Comparison of ENCODE assay signal across 8 cellular contexts in the genomic region with DNA sequence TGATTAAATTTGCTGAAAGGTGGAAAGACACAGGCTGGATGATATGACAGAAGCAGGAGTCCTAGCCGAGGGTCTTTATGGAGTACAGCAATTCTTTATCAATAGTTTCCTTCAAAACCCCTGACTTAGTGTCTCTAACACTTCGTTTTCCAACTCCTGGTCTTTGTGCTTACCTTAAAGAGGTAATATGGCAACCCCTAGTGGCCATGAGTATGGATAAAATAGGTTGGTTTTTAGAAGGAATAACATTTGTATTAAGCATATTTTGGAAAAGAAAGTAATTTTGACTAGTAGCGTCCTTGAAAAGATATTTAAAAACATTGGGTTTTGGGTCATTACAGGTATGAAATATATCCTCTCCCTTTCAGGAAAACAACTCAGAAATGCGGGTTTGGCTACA. TPM values are rescaled to one million over a fixed set of nuclear protein-coding genes. Genes with fewer than 3 reads are reported as not detected.
A peak's percentile ranks its signal among the peaks of the same experiment; 100 is the strongest.
DNase-seq lines count a peak whose midpoint lies in the region; ATAC-seq, FAIRE-seq and TF ChIP-seq lines count a peak whose summit lies in the region.

No MANE protein-coding gene starts in this region.

- no peak for FAIRE-seq in GM12892 (lab: Jason Lieb, UNC)

- no peak overlapping the region for H3K4ac ChIP-seq in mesendoderm (ENCODE audit: low read depth, low read length)

- TF ChIP-seq POLR2A in adrenal gland (IDR thresholded peaks at IDR 0.05) (no peak), GM12892 (IDR thresholded peaks at IDR 0.05; ENCODE audit: low read depth, low read length) (no peak)

- TF ChIP-seq CTCF in adrenal gland (IDR thresholded peaks at IDR 0.05): peak in 4 of 6 experiments; percentile 9 to 29 (median 14)

- no peak for ATAC-seq in naive thymus-derived CD4-positive, alpha-beta T cell

- H2AK5ac ChIP-seq in mesendoderm (ENCODE audit: low read length): no peak overlapping the region

- no peaks in the 10 kb centered on the region for H3K36me3 ChIP-seq in adrenal gland (replicated peaks in 1 of 2)
- H3K36me3 ChIP-seq in mesendoderm (ENCODE audit: control insufficient read depth, insufficient read depth, low read length): no peaks in the 10 kb centered on the region
- H3K36me3 ChIP-seq in naive thymus-derived CD4-positive, alpha-beta T cell (ENCODE audit: control insufficient read depth in 2 of 3, insufficient read depth in 3 of 3, low read length in 3 of 3): no peaks in the 10 kb centered on the region

- H2BK5ac ChIP-seq in mesendoderm (ENCODE audit: low read length): no peak overlapping the region

- no peak overlapping the region for H2BK15ac ChIP-seq in mesendoderm (replicated peaks; ENCODE audit: low read depth)

- no peaks in the 10 kb centered on the region for H3K27me3 ChIP-seq in adrenal gland
- no peaks in the 10 kb centered on the region for H3K27me3 ChIP-seq in mesendoderm (ENCODE audit: insufficient read depth, low read length, poor library complexity)
- no peaks in the 10 kb centered on the region for H3K27me3 ChIP-seq in naive thymus-derived CD4-positive, alpha-beta T cell (ENCODE audit: control insufficient read depth in 2 of 2, insufficient read depth in 2 of 2, low read length in 2 of 2)

- POLR2A ChIA-PET in naive thymus-derived CD4-positive, alpha-beta T cell (lab: Charles Lee): no interaction called here

- H3K27ac ChIP-seq in adrenal gland (no peak overlapping the region), mesendoderm (ENCODE audit: low read depth, low read length) (no peak overlapping the region)
- H3K27ac ChIP-seq in naive thymus-derived CD4-positive, alpha-beta T cell (ENCODE audit: low read depth, low read length): no peak overlapping the region

- H3K27ac Mint-ChIP-seq in naive thymus-derived CD4-positive, alpha-beta T cell: no peak overlapping the region

- H3K79me2 ChIP-seq in mesendoderm (ENCODE audit: control insufficient read depth, insufficient read depth, low read length): no peaks in the 10 kb centered on the region

- H3K4me1 ChIP-seq in adrenal gland (replicated peaks in 1 of 2) (no peaks in the 10 kb centered on the region), mesendoderm (ENCODE audit: control insufficient read depth, low read depth, low read length) (no peaks in the 10 kb centered on the region)
- no peaks in the 10 kb centered on the region for H3K4me1 ChIP-seq in naive thymus-derived CD4-positive, alpha-beta T cell (ENCODE audit: control insufficient read depth in 2 of 2, insufficient read depth in 2 of 2, low read length in 2 of 2)

- no peak overlapping the region for H3K9ac ChIP-seq in mesendoderm (ENCODE audit: low read length)

- H3K4me2 ChIP-seq in mesendoderm (ENCODE audit: low read length): no peak overlapping the region

- no peak overlapping the region for H4K5ac ChIP-seq in mesendoderm (ENCODE audit: low read length)

- intact Hi-C loops in adrenal gland (cut with DNase I): no loop called here
- intact Hi-C loops in naive thymus-derived CD4-positive, alpha-beta T cell (cut with micrococcal nuclease): no loop called here

- H3K4me3 ChIP-seq in adrenal gland: no peak overlapping the region
- no peak overlapping the region for H3K4me3 ChIP-seq in mesendoderm (ENCODE audit: low read length)
- no peak overlapping the region for H3K4me3 ChIP-seq in naive thymus-derived CD4-positive, alpha-beta T cell (ENCODE audit: low read length)

- H2BK120ac ChIP-seq in mesendoderm (ENCODE audit: low read depth, low read length): no peak overlapping the region

- no peak overlapping the region for H3K18ac ChIP-seq in mesendoderm (ENCODE audit: low read length)

- DNase-seq in ELR (ENCODE audit: low read depth): peak; percentile 52
- DNase-seq in HT-29 (ENCODE audit: low spot score): peak; percentile 31
- no peak for DNase-seq in adrenal gland
- peak; percentile 57 for DNase-seq in mesendoderm
- no peak for DNase-seq in AG08395 (ENCODE audit: low spot score)
- no peak for DNase-seq in HK-2 (ENCODE audit: unreplicated experiment)
- no peak for DNase-seq in naive thymus-derived CD4-positive, alpha-beta T cell
- no peak for DNase-seq in GM12892 (ENCODE audit: insufficient read length)

- CTCF ChIA-PET in naive thymus-derived CD4-positive, alpha-beta T cell (lab: Charles Lee): no interaction called here

- no peak overlapping the region for H3K56ac ChIP-seq in mesendoderm (ENCODE audit: low read length)

- H3K4me1 Mint-ChIP-seq in naive thymus-derived CD4-positive, alpha-beta T cell: no peaks in the 10 kb centered on the region

- H3K23ac ChIP-seq in mesendoderm (ENCODE audit: low read length): no peak overlapping the region

- H3K9me3 Mint-ChIP-seq in naive thymus-derived CD4-positive, alpha-beta T cell: no peaks in the 10 kb centered on the region

- H3K27me3 Mint-ChIP-seq in naive thymus-derived CD4-positive, alpha-beta T cell: peaks cover 4 to 20% (median 5%) of the 10 kb centered on the region in 5 donors

- H4K8ac ChIP-seq in mesendoderm (ENCODE audit: low read depth, low read length): no peak overlapping the region

- no peak overlapping the region for H3K4me3 Mint-ChIP-seq in naive thymus-derived CD4-positive, alpha-beta T cell

- no peaks in the 10 kb centered on the region for H3K79me1 ChIP-seq in mesendoderm (ENCODE audit: low read length)

- H3K9me3 ChIP-seq in adrenal gland (replicated peaks in 1 of 3): no peaks in the 10 kb centered on the region
- no peaks in the 10 kb centered on the region for H3K9me3 ChIP-seq in naive thymus-derived CD4-positive, alpha-beta T cell (ENCODE audit: control insufficient read depth in 2 of 3, low read length in 3 of 3)

- WGBS in adrenal gland, 4 donors: 27 to 41% (median 32%) methylated on average over 4 of the region's 4 CpGs
- WGBS in mesendoderm (ENCODE audit: extremely low coverage, insufficient coverage, low lambda C conversion rate): no CpG with 5 or more reads among the region's 4 CpGs

- H3K36me3 Mint-ChIP-seq in naive thymus-derived CD4-positive, alpha-beta T cell: no peaks in the 10 kb centered on the region

RNA-seq across cellular contexts. Expression of a gene that starts 51.9 kb away (rescaled TPM):
- total RNA-seq in HT-29 (2014; rRNA removed; shearing (Covaris generic)): not detected in 2 replicates
- total RNA-seq in adrenal gland: not detected
- not detected for polyA plus RNA-seq in adrenal gland
- 0.62 TPM for polyA plus RNA-seq in mesendoderm (2013, experiment 1 of 2)
- polyA plus RNA-seq in mesendoderm (2013, experiment 2 of 2): 0.64 TPM
- total RNA-seq in naive thymus-derived CD4-positive, alpha-beta T cell: not detected
- not detected for polyA plus RNA-seq in naive thymus-derived CD4-positive, alpha-beta T cell
- not detected for polyA plus RNA-seq in GM12892 (2012; ENCODE audit: missing spikeins)

Comparison
In these comparisons a context has a peak if more than half of its experiments do, and no peak if none do; other contexts are left out.
1. DNase-seq: peak in ELR (single experiment), HT-29 (single experiment) and mesendoderm (single experiment); none in adrenal gland (0 of 7), AG08395 (single experiment), HK-2 (single experiment), naive thymus-derived CD4-positive, alpha-beta T cell (0 of 9) and GM12892 (single experiment).